In genomic region chr12:27970391-27970980, GRCh38 we compare ENCODE assay signal across 8 cellular contexts. TPM values are rescaled to one million over a fixed set of nuclear protein-coding genes. Genes with fewer than 3 reads are reported as not detected.
DNase-seq lines count a peak whose midpoint lies in the region; ATAC-seq lines count a peak whose summit lies in the region.

No MANE protein-coding gene starts in this region.

- H3K36me3 ChIP-seq in skeletal muscle satellite cell (ENCODE audit: insufficient read depth, low read length): no peaks in the 10 kb centered on the region

- H3K27ac ChIP-seq in right cardiac atrium (ENCODE audit: low read length): no peak overlapping the region

- H3K4me3 ChIP-seq in right cardiac atrium (ENCODE audit: low read length) (peak overlapping the region; percentile 66), skeletal muscle satellite cell (ENCODE audit: low read length) (peak overlapping the region; percentile 70)

- H3K27me3 ChIP-seq in right cardiac atrium (ENCODE audit: control insufficient read depth, insufficient read depth): no peaks in the 10 kb centered on the region
- H3K27me3 ChIP-seq in skeletal muscle satellite cell (ENCODE audit: control insufficient read depth, insufficient read depth, low read length): peaks cover 31% of the 10 kb centered on the region

- peak overlapping the region; percentile 67 for H3K9ac ChIP-seq in skeletal muscle satellite cell (ENCODE audit: low read depth, low read length)

- H3K9me3 Mint-ChIP-seq in activated CD4-positive, alpha-beta T cell treated with anti-CD3 and anti-CD28 coated beads, Interleukin-2, amount 10 ng/mL, durations not matched to agents 24 days and 14 days: no peaks in the 10 kb centered on the region
- no peaks in the 10 kb centered on the region for H3K9me3 Mint-ChIP-seq in activated T-helper 1 cell treated with anti-CD3 and anti-CD28 coated beads, Interleukin-12 subunit alpha, Interleukin-12 subunit beta, Interleukin-2, Interleukin-4 antibody, amounts not matched to agents 30 ng/mL and 10 ng/mL and 1 ng/mL, durations not matched to agents 14 hours and 24 hours and 36 hours

- H3K27me3 Mint-ChIP-seq in activated CD4-positive, alpha-beta T cell treated with anti-CD3 and anti-CD28 coated beads, Interleukin-2, amount 10 ng/mL, durations not matched to agents 24 days and 14 days: peaks cover 84% of the 10 kb centered on the region
- peaks cover 88% of the 10 kb centered on the region for H3K27me3 Mint-ChIP-seq in activated T-helper 1 cell treated with anti-CD3 and anti-CD28 coated beads, Interleukin-12 subunit alpha, Interleukin-12 subunit beta, Interleukin-2, Interleukin-4 antibody, amounts not matched to agents 30 ng/mL and 10 ng/mL and 1 ng/mL, durations not matched to agents 14 hours and 24 hours and 36 hours (ENCODE audit: insufficient read depth)

- intact Hi-C loops in activated CD4-positive, alpha-beta T cell treated with anti-CD3 and anti-CD28 coated beads, Interleukin-2, amount 10 ng/mL, durations not matched to agents 24 days and 14 days (cut with micrococcal nuclease): loop anchor here (10.0 kb wide), 2 partner anchors 224 to 904 kb away; partner anchors contain the start of gene CCDC91
- intact Hi-C loops in activated T-helper 1 cell treated with anti-CD3 and anti-CD28 coated beads, Interleukin-12 subunit alpha, Interleukin-12 subunit beta, Interleukin-2, Interleukin-4 antibody, amounts not matched to agents 30 ng/mL and 10 ng/mL and 1 ng/mL, durations not matched to agents 14 hours and 24 hours and 36 hours (cut with micrococcal nuclease): loop anchor here (5.0 to 10.0 kb wide), 2 partner anchors 902 to 1846 kb away; partner anchors contain the start of gene BHLHE41
- intact Hi-C loops in right cardiac atrium (cut with DNase I): no loop called here

- ATAC-seq in HG02938 (IDR thresholded peaks at IDR 0.05; ENCODE audit: unreplicated experiment): peak; percentile 10
- ATAC-seq in right cardiac atrium: peak; percentile 33 to 58

- H3K27ac Mint-ChIP-seq in activated CD4-positive, alpha-beta T cell treated with anti-CD3 and anti-CD28 coated beads, Interleukin-2, amount 10 ng/mL, durations not matched to agents 24 days and 14 days: no peak overlapping the region
- H3K27ac Mint-ChIP-seq in activated T-helper 1 cell treated with anti-CD3 and anti-CD28 coated beads, Interleukin-12 subunit alpha, Interleukin-12 subunit beta, Interleukin-2, Interleukin-4 antibody, amounts not matched to agents 30 ng/mL and 10 ng/mL and 1 ng/mL, durations not matched to agents 14 hours and 24 hours and 36 hours: no peak overlapping the region

- H3K4me1 Mint-ChIP-seq in activated CD4-positive, alpha-beta T cell treated with anti-CD3 and anti-CD28 coated beads, Interleukin-2, amount 10 ng/mL, durations not matched to agents 24 days and 14 days: peaks cover 15% of the 10 kb centered on the region
- H3K4me1 Mint-ChIP-seq in activated T-helper 1 cell treated with anti-CD3 and anti-CD28 coated beads, Interleukin-12 subunit alpha, Interleukin-12 subunit beta, Interleukin-2, Interleukin-4 antibody, amounts not matched to agents 30 ng/mL and 10 ng/mL and 1 ng/mL, durations not matched to agents 14 hours and 24 hours and 36 hours (ENCODE audit: low read depth): peaks cover 20% of the 10 kb centered on the region

- peak overlapping the region; percentile 87 for H3K4me2 ChIP-seq in skeletal muscle satellite cell (ENCODE audit: low read length)

- peaks cover 2% of the 10 kb centered on the region for H3K4me1 ChIP-seq in right cardiac atrium (ENCODE audit: control insufficient read depth, insufficient read depth, low read length)
- H3K4me1 ChIP-seq in skeletal muscle satellite cell (ENCODE audit: control insufficient read depth, insufficient read depth, low read length): peaks cover 50% of the 10 kb centered on the region

- H3K36me3 Mint-ChIP-seq in activated CD4-positive, alpha-beta T cell treated with anti-CD3 and anti-CD28 coated beads, Interleukin-2, amount 10 ng/mL, durations not matched to agents 24 days and 14 days (ENCODE audit: low read depth): no peaks in the 10 kb centered on the region
- peaks cover 4% of the 10 kb centered on the region for H3K36me3 Mint-ChIP-seq in activated T-helper 1 cell treated with anti-CD3 and anti-CD28 coated beads, Interleukin-12 subunit alpha, Interleukin-12 subunit beta, Interleukin-2, Interleukin-4 antibody, amounts not matched to agents 30 ng/mL and 10 ng/mL and 1 ng/mL, durations not matched to agents 14 hours and 24 hours and 36 hours (ENCODE audit: low read depth)

- under 1% methylated on average over 64 of the region's 64 CpGs for WGBS in right cardiac atrium

- DNase-seq in activated CD4-positive, alpha-beta T cell treated with anti-CD3 and anti-CD28 coated beads, Interleukin-2, amount 10 ng/mL, durations not matched to agents 24 days and 14 days: no peak
- DNase-seq in activated CD4-positive, alpha-beta T cell treated with anti-CD3 and anti-CD28 coated beads for 4 hours: no peak
- no peak for DNase-seq in activated T-helper 1 cell treated with anti-CD3 and anti-CD28 coated beads, Interleukin-12 subunit alpha, Interleukin-12 subunit beta, Interleukin-2, Interleukin-4 antibody, amounts not matched to agents 30 ng/mL and 10 ng/mL and 1 ng/mL, durations not matched to agents 14 hours and 24 hours and 36 hours (ENCODE audit: low spot score)
- DNase-seq in right cardiac atrium (peak in 2 of 3 donors; percentile 47 to 52), SIG-M5 (lab: John Stamatoyannopoulos, UW) (no peak), NOMO-1 treated with dmso at 0.1 percent for 144 hours (lab: John Stamatoyannopoulos, UW; ENCODE audit: unreplicated experiment) (no peak)

- peak overlapping the region; percentile 61 for H3K4me3 Mint-ChIP-seq in activated CD4-positive, alpha-beta T cell treated with anti-CD3 and anti-CD28 coated beads, Interleukin-2, amount 10 ng/mL, durations not matched to agents 24 days and 14 days
- H3K4me3 Mint-ChIP-seq in activated T-helper 1 cell treated with anti-CD3 and anti-CD28 coated beads, Interleukin-12 subunit alpha, Interleukin-12 subunit beta, Interleukin-2, Interleukin-4 antibody, amounts not matched to agents 30 ng/mL and 10 ng/mL and 1 ng/mL, durations not matched to agents 14 hours and 24 hours and 36 hours: peak overlapping the region; percentile 34

- H3K9me3 ChIP-seq in right cardiac atrium (ENCODE audit: control insufficient read depth, low read length): no peaks in the 10 kb centered on the region
- no peaks in the 10 kb centered on the region for H3K9me3 ChIP-seq in skeletal muscle satellite cell (replicated peaks; ENCODE audit: low read length)

RNA-seq across cellular contexts. Expression of gene PTHLH, which starts 2.0 kb away (rescaled TPM):
- total RNA-seq in activated CD4-positive, alpha-beta T cell treated with anti-CD3 and anti-CD28 coated beads, Interleukin-2, amount 10 ng/mL, durations not matched to agents 24 days and 14 days: not detected in 2 replicates
- not detected in 2 replicates for total RNA-seq in activated T-helper 1 cell treated with anti-CD3 and anti-CD28 coated beads, Interleukin-12 subunit alpha, Interleukin-12 subunit beta, Interleukin-2, Interleukin-4 antibody, amounts not matched to agents 30 ng/mL and 10 ng/mL and 1 ng/mL, durations not matched to agents 14 hours and 24 hours and 36 hours
- 10 to 100 TPM in 2 of 4 donors, 1 to 10 TPM in 2; 1.2 to 64.6 (median 7.7) TPM for total RNA-seq in right cardiac atrium
- 1.3 TPM for polyA plus RNA-seq in right cardiac atrium
- total RNA-seq in skeletal muscle satellite cell (2012; rRNA removed): under 0.01 TPM in 1 of 2 replicates, not detected in the other

Comparison
In these comparisons a context has a peak if more than half of its experiments do, and no peak if none do; other contexts are left out.
1. DNase-seq: peak in right cardiac atrium (2 of 3); none in activated CD4-positive, alpha-beta T cell treated with anti-CD3 and anti-CD28 coated beads, Interleukin-2, amount 10 ng/mL, durations not matched to agents 24 days and 14 days (single experiment), activated CD4-positive, alpha-beta T cell treated with anti-CD3 and anti-CD28 coated beads for 4 hours (0 of 2), activated T-helper 1 cell treated with anti-CD3 and anti-CD28 coated beads, Interleukin-12 subunit alpha, Interleukin-12 subunit beta, Interleukin-2, Interleukin-4 antibody, amounts not matched to agents 30 ng/mL and 10 ng/mL and 1 ng/mL, durations not matched to agents 14 hours and 24 hours and 36 hours (single experiment), SIG-M5 (single experiment) and NOMO-1 treated with dmso at 0.1 percent for 144 hours (single experiment).
2. intact Hi-C loops: an anchor here in activated CD4-positive, alpha-beta T cell treated with anti-CD3 and anti-CD28 coated beads, Interleukin-2, amount 10 ng/mL, durations not matched to agents 24 days and 14 days (10.0 kb wide) and activated T-helper 1 cell treated with anti-CD3 and anti-CD28 coated beads, Interleukin-12 subunit alpha, Interleukin-12 subunit beta, Interleukin-2, Interleukin-4 antibody, amounts not matched to agents 30 ng/mL and 10 ng/mL and 1 ng/mL, durations not matched to agents 14 hours and 24 hours and 36 hours (5.0 to 10.0 kb wide); none called in right cardiac atrium.